1 cellular context compared by ENCODE assay signal in the genomic region with DNA sequence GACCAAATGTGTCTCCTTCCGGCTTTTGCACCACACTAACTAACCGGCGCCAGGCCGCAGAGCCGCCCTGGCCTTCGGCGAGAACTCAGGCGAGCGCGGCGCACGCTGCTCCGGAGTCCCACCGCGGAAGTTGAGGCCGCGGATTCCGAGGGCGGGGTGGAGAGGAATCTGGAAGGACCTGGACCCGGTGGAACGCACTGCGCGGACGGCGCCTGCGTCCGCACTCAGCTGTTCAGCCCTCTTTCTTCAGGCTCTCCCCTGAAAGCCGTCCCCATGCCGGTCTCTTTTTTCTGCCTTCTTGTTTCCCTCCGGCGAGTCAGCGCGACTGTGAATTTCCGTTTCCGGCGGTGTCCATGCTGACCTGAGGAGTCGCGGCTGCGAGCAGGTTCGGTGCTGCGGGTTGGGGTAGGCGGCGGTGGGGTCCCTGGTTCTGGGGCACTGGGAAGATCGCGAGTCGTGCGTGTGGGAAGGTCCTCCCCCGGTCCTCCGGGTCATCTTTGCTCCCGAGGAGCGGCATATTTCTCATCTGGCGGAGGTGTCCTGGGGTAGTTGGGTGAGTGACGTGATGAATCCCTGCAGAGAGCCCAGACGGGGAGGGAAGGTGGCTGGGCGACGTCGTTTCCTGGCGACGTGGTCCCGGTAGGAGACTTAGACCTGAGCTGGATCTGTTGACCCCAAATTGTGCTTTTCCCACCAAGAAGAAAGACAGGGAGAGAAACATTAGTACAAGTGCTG.
TF ChIP-seq lines count a peak whose summit lies in the region.

A gene with protein sequence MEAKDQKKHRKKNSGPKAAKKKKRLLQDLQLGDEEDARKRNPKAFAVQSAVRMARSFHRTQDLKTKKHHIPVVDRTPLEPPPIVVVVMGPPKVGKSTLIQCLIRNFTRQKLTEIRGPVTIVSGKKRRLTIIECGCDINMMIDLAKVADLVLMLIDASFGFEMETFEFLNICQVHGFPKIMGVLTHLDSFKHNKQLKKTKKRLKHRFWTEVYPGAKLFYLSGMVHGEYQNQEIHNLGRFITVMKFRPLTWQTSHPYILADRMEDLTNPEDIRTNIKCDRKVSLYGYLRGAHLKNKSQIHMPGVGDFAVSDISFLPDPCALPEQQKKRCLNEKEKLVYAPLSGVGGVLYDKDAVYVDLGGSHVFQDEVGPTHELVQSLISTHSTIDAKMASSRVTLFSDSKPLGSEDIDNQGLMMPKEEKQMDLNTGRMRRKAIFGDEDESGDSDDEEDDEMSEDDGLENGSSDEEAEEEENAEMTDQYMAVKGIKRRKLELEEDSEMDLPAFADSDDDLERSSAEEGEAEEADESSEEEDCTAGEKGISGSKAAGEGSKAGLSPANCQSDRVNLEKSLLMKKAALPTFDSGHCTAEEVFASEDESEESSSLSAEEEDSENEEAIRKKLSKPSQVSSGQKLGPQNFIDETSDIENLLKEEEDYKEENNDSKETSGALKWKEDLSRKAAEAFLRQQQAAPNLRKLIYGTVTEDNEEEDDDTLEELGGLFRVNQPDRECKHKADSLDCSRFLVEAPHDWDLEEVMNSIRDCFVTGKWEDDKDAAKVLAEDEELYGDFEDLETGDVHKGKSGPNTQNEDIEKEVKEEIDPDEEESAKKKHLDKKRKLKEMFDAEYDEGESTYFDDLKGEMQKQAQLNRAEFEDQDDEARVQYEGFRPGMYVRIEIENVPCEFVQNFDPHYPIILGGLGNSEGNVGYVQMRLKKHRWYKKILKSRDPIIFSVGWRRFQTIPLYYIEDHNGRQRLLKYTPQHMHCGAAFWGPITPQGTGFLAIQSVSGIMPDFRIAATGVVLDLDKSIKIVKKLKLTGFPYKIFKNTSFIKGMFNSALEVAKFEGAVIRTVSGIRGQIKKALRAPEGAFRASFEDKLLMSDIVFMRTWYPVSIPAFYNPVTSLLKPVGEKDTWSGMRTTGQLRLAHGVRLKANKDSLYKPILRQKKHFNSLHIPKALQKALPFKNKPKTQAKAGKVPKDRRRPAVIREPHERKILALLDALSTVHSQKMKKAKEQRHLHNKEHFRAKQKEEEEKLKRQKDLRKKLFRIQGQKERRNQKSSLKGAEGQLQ (plus strand): TSS at position 350 of the 735 bp plus-strand sequence. CDS start 1,600 bp downstream, outside the sequence.

TF ChIP-seq in HepG2, 621 proteins besides CTCF, POLR2A, EP300 and RAD21 (continued from another document and continues in another):
- TF ChIP-seq ZFAT (CRISPR knock-in tag; conservative IDR thresholded peaks at IDR 0.05) (no peak), ZNF850 (CRISPR knock-in tag; conservative IDR thresholded peaks at IDR 0.05) (peak; percentile 77; the same call in 1 of the 2 replicates), CBFB (CRISPR knock-in tag; IDR thresholded peaks at IDR 0.05) (peak; percentile 79), ZFX (CRISPR knock-in tag; IDR thresholded peaks at IDR 0.05; ENCODE audit: low read depth) (peak; percentile 99), ZNF83 (CRISPR knock-in tag; IDR thresholded peaks at IDR 0.05; ENCODE audit: borderline replicate concordance) (no peak; the same call in 1 of the 2 replicates), ZNF713 (CRISPR knock-in tag; IDR thresholded peaks at IDR 0.05) (no peak), NONO (IDR thresholded peaks at IDR 0.05) (no peak), NONO (CRISPR knock-in tag; conservative IDR thresholded peaks at IDR 0.05) (peak; percentile 99), ZNF484 (CRISPR knock-in tag; IDR thresholded peaks at IDR 0.05; ENCODE audit: borderline replicate concordance, low read depth) (no peak), DNMT1 (CRISPR knock-in tag; IDR thresholded peaks at IDR 0.05) (peak; percentile 86; the same call in 1 of the 2 replicates), NFRKB (IDR thresholded peaks at IDR 0.05) (no peak), KLF11 (CRISPR knock-in tag; IDR thresholded peaks at IDR 0.05) (peak; percentile 74; the same call in 1 of the 2 replicates), SP5 (CRISPR knock-in tag; IDR thresholded peaks at IDR 0.05; ENCODE audit: borderline replicate concordance, low read depth) (no peak), THAP11 (CRISPR knock-in tag; IDR thresholded peaks at IDR 0.05) (peak; percentile 96), HNF4A (CRISPR knock-in tag; IDR thresholded peaks at IDR 0.05) (peak; percentile 38), CEBPB (IDR thresholded peaks at IDR 0.05; ENCODE audit: borderline replicate concordance, low read depth, low read length) (no peak), ZNF136 (CRISPR knock-in tag; IDR thresholded peaks at IDR 0.05; ENCODE audit: low read depth) (peak; percentile 83; the same call in 1 of the 2 replicates), FOXO1 (CRISPR knock-in tag; IDR thresholded peaks at IDR 0.05) (peak; percentile 74; the same call in 1 of the 2 replicates), ZIK1 (CRISPR knock-in tag; IDR thresholded peaks at IDR 0.05; ENCODE audit: borderline replicate concordance, low read depth) (peak; percentile 94)
- TF ChIP-seq, protein P1, sequence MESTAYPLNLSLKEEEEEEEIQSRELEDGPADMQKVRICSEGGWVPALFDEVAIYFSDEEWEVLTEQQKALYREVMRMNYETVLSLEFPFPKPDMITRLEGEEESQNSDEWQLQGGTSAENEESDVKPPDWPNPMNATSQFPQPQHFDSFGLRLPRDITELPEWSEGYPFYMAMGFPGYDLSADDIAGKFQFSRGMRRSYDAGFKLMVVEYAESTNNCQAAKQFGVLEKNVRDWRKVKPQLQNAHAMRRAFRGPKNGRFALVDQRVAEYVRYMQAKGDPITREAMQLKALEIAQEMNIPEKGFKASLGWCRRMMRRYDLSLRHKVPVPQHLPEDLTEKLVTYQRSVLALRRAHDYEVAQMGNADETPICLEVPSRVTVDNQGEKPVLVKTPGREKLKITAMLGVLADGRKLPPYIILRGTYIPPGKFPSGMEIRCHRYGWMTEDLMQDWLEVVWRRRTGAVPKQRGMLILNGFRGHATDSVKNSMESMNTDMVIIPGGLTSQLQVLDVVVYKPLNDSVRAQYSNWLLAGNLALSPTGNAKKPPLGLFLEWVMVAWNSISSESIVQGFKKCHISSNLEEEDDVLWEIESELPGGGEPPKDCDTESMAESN (CRISPR knock-in tag; conservative IDR thresholded peaks at IDR 0.05) = peak; percentile 93
- TF ChIP-seq, protein P2, sequence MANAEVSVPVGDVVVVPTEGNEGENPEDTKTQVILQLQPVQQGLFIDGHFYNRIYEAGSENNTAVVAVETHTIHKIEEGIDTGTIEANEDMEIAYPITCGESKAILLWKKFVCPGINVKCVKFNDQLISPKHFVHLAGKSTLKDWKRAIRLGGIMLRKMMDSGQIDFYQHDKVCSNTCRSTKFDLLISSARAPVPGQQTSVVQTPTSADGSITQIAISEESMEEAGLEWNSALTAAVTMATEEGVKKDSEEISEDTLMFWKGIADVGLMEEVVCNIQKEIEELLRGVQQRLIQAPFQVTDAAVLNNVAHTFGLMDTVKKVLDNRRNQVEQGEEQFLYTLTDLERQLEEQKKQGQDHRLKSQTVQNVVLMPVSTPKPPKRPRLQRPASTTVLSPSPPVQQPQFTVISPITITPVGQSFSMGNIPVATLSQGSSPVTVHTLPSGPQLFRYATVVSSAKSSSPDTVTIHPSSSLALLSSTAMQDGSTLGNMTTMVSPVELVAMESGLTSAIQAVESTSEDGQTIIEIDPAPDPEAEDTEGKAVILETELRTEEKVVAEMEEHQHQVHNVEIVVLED (CRISPR knock-in tag; IDR thresholded peaks at IDR 0.05; ENCODE audit: borderline replicate concordance) = peak; percentile 88
- TF ChIP-seq, protein P3, sequence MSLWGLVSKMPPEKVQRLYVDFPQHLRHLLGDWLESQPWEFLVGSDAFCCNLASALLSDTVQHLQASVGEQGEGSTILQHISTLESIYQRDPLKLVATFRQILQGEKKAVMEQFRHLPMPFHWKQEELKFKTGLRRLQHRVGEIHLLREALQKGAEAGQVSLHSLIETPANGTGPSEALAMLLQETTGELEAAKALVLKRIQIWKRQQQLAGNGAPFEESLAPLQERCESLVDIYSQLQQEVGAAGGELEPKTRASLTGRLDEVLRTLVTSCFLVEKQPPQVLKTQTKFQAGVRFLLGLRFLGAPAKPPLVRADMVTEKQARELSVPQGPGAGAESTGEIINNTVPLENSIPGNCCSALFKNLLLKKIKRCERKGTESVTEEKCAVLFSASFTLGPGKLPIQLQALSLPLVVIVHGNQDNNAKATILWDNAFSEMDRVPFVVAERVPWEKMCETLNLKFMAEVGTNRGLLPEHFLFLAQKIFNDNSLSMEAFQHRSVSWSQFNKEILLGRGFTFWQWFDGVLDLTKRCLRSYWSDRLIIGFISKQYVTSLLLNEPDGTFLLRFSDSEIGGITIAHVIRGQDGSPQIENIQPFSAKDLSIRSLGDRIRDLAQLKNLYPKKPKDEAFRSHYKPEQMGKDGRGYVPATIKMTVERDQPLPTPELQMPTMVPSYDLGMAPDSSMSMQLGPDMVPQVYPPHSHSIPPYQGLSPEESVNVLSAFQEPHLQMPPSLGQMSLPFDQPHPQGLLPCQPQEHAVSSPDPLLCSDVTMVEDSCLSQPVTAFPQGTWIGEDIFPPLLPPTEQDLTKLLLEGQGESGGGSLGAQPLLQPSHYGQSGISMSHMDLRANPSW (CRISPR knock-in tag; IDR thresholded peaks at IDR 0.05; ENCODE audit: borderline replicate concordance) = peak; percentile 73; the same call in 1 of the 2 replicates
- TF ChIP-seq, protein P4, sequence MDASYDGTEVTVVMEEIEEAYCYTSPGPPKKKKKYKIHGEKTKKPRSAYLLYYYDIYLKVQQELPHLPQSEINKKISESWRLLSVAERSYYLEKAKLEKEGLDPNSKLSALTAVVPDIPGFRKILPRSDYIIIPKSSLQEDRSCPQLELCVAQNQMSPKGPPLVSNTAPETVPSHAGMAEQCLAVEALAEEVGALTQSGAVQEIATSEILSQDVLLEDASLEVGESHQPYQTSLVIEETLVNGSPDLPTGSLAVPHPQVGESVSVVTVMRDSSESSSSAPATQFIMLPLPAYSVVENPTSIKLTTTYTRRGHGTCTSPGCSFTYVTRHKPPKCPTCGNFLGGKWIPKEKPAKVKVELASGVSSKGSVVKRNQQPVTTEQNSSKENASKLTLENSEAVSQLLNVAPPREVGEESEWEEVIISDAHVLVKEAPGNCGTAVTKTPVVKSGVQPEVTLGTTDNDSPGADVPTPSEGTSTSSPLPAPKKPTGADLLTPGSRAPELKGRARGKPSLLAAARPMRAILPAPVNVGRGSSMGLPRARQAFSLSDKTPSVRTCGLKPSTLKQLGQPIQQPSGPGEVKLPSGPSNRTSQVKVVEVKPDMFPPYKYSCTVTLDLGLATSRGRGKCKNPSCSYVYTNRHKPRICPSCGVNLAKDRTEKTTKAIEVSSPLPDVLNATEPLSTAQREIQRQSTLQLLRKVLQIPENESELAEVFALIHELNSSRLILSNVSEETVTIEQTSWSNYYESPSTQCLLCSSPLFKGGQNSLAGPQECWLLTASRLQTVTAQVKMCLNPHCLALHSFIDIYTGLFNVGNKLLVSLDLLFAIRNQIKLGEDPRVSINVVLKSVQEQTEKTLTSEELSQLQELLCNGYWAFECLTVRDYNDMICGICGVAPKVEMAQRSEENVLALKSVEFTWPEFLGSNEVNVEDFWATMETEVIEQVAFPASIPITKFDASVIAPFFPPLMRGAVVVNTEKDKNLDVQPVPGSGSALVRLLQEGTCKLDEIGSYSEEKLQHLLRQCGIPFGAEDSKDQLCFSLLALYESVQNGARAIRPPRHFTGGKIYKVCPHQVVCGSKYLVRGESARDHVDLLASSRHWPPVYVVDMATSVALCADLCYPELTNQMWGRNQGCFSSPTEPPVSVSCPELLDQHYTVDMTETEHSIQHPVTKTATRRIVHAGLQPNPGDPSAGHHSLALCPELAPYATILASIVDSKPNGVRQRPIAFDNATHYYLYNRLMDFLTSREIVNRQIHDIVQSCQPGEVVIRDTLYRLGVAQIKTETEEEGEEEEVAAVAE (CRISPR knock-in tag; IDR thresholded peaks at IDR 0.05; ENCODE audit: borderline replicate concordance) = peak; percentile 85; the same call in 1 of the 2 replicates
- TF ChIP-seq, protein P5, sequence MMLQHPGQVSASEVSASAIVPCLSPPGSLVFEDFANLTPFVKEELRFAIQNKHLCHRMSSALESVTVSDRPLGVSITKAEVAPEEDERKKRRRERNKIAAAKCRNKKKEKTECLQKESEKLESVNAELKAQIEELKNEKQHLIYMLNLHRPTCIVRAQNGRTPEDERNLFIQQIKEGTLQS (CRISPR knock-in tag; IDR thresholded peaks at IDR 0.05) = peak; percentile 38; the same call in 1 of the 2 replicates
- TF ChIP-seq, protein P6, sequence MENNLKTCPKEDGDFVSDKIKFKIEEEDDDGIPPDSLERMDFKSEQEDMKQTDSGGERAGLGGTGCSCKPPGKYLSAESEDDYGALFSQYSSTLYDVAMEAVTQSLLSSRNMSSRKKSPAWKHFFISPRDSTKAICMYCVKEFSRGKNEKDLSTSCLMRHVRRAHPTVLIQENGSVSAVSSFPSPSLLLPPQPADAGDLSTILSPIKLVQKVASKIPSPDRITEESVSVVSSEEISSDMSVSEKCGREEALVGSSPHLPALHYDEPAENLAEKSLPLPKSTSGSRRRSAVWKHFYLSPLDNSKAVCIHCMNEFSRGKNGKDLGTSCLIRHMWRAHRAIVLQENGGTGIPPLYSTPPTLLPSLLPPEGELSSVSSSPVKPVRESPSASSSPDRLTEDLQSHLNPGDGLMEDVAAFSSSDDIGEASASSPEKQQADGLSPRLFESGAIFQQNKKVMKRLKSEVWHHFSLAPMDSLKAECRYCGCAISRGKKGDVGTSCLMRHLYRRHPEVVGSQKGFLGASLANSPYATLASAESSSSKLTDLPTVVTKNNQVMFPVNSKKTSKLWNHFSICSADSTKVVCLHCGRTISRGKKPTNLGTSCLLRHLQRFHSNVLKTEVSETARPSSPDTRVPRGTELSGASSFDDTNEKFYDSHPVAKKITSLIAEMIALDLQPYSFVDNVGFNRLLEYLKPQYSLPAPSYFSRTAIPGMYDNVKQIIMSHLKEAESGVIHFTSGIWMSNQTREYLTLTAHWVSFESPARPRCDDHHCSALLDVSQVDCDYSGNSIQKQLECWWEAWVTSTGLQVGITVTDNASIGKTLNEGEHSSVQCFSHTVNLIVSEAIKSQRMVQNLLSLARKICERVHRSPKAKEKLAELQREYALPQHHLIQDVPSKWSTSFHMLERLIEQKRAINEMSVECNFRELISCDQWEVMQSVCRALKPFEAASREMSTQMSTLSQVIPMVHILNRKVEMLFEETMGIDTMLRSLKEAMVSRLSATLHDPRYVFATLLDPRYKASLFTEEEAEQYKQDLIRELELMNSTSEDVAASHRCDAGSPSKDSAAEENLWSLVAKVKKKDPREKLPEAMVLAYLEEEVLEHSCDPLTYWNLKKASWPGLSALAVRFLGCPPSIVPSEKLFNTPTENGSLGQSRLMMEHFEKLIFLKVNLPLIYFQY (CRISPR knock-in tag; IDR thresholded peaks at IDR 0.05; ENCODE audit: borderline replicate concordance) = peak; percentile 79; the same call in 1 of the 2 replicates
- TF ChIP-seq, protein P7, sequence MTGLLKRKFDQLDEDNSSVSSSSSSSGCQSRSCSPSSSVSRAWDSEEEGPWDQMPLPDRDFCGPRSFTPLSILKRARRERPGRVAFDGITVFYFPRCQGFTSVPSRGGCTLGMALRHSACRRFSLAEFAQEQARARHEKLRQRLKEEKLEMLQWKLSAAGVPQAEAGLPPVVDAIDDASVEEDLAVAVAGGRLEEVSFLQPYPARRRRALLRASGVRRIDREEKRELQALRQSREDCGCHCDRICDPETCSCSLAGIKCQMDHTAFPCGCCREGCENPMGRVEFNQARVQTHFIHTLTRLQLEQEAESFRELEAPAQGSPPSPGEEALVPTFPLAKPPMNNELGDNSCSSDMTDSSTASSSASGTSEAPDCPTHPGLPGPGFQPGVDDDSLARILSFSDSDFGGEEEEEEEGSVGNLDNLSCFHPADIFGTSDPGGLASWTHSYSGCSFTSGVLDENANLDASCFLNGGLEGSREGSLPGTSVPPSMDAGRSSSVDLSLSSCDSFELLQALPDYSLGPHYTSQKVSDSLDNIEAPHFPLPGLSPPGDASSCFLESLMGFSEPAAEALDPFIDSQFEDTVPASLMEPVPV (CRISPR knock-in tag; IDR thresholded peaks at IDR 0.05) = peak; percentile 78
